In the genomic region with DNA sequence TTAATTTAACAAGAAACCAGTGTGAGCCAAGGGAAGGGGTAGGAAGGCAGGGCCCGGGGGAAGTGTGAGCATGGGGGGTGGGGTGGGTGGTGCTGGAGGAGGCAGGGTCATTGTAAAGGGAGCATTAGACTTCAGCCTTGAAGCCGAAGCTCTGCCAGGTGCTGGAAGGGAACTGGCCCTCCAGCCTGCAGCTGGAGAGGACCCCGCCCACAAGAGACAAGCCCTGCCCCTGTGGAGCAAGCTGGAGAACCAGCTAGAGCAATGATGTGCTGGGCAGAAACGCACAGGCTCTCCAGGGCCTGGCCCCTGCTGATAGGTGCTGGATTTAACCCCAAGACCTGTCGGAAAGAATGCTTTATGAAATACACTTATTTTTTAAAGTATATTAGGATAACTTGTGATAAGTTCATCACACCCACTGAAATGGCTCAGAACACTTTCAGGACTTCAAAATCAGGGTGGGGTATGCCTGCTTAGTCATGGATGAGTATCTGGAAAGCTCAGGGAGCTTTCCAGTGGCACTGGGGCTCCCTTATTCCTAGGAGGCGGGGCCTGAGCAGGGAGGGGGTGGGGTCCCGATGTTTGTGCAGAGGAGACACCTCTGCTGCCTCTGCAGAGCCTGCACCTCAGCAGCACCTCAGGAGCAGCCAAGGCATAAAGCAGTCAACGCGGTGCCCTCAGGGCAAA, we compare ENCODE assay signal across 1 cellular context.
TF ChIP-seq lines count a peak whose summit lies in the region.

No MANE protein-coding gene starts in this region.

TF ChIP-seq in H1, 55 proteins besides CTCF, POLR2A, EP300 and RAD21:
- TF ChIP-seq BCL11A (IDR thresholded peaks at IDR 0.05; ENCODE audit: low read depth in 2 of 2, low read length in 2 of 2) (no peak), TCF12 (IDR thresholded peaks at IDR 0.05; ENCODE audit: low read depth, low read length) (peak; percentile 35; the same call in 1 of the 2 replicates), POU5F1 (IDR thresholded peaks at IDR 0.05; ENCODE audit: low read depth, low read length) (no peak), BACH1 (IDR thresholded peaks at IDR 0.05; ENCODE audit: low read length) (peak; percentile 58; the same call in 1 of the 2 replicates), GTF2F1 (IDR thresholded peaks at IDR 0.05; ENCODE audit: borderline replicate concordance, low read depth, low read length) (no peak)
